Comparison of ENCODE assay signal across 1 cellular context in genomic region chr20:38859857-38860256, GRCh38.
A peak's percentile ranks its signal among the peaks of the same experiment; 100 is the strongest.
TF ChIP-seq lines count a peak whose summit lies in the region.
"Not testable (repeated sequence)": the region's sequence is repeated elsewhere in the genome, so short reads cannot be mapped to it uniquely, and the experiment has no call there.

No MANE protein-coding gene starts in this region.

TF ChIP-seq in K562, 482 proteins besides CTCF, POLR2A, EP300 and RAD21:
- TF ChIP-seq NR2C1 (IDR thresholded peaks at IDR 0.05); CEBPG (tag; conservative IDR thresholded peaks at IDR 0.05 in 1 of 2, IDR thresholded peaks at IDR 0.05 in 1 of 2); ATF3 (CRISPR knock-in tag; conservative IDR thresholded peaks at IDR 0.05); NR4A1 (CRISPR knock-in tag; IDR thresholded peaks at IDR 0.05): not testable (repeated sequence)
- TF ChIP-seq NR2C1 (tag; IDR thresholded peaks at IDR 0.05) (0 out of 2 replicates have a peak, but pooled peaks have one; percentile 8), CEBPG (CRISPR knock-in tag; IDR thresholded peaks at IDR 0.05) (peak; percentile 57), SMARCA5 (IDR thresholded peaks at IDR 0.05) (0 out of 2 replicates have a peak, but pooled peaks have one; percentile 24), DMBX1 (CRISPR knock-in tag; IDR thresholded peaks at IDR 0.05; ENCODE audit: borderline replicate concordance) (peak; percentile 73), ATF3 (IDR thresholded peaks at IDR 0.05) (peak; percentile 68), NR4A1 (tag; IDR thresholded peaks at IDR 0.05) (0 out of 2 replicates have a peak, but pooled peaks have one; percentile 31)
